ENCODE assay signal across 8 cellular contexts in the genomic region with DNA sequence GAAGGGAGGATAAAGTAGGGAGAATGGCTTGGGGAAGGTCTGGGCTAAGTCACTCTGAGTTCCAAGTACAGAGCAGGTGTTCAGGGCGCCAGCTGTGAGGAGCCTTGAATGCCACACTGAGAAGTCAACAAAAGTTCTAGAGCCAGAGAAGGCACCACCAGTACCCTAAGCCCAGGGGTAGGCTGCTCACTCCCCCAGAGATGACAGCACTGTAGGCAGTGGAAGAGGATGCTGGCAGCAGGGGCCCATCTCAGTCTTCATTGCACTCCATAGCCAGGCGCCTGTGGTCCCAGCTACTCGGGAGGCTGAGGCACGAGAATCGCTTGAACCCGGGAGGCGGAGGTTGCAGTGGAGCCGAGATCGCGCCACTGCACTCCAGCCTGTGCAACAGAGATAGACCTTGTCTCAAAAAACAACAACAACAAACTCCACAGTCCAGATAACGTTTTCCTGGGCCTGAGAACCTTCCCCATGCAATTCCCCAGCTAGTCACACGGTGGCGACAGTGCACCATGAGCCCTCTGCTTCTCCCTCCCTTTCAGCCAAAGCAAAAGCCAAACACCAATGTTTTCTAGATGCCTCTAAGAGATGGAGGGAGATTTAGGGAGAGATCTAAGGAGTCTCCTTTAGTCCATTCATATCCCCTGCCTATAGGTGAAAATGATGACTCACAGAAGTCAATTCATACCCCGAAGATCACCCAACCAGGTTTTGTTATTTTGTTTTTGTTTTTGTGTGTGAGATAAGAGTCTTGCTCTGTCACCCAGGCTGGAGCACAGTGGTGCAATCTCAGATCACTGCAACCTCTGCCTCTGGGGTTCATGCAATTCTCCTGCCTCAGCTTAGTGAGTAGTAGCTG. TPM values are rescaled to one million over a fixed set of nuclear protein-coding genes. Genes with fewer than 3 reads are reported as not detected.
DNase-seq lines count a peak whose midpoint lies in the region; FAIRE-seq and TF ChIP-seq lines count a peak whose summit lies in the region.

No MANE protein-coding gene starts in this region.

- H3K4me1 ChIP-seq in ovary (ENCODE audit: insufficient read depth) (peaks cover 18% of the 10 kb centered on the region), tibial nerve (peaks cover 0 to 41% (median 17%) of the 10 kb centered on the region in 4 donors)

- H3K36me3 ChIP-seq in ovary (no peaks in the 10 kb centered on the region), tibial nerve (no peaks in the 10 kb centered on the region)

- peak; percentile 67 for FAIRE-seq in frontal cortex (lab: Jason Lieb, UNC)

- H3K4me3 ChIP-seq in ovary (no peak overlapping the region), tibial nerve (no peak overlapping the region)

- H3K9me3 ChIP-seq in ovary (no peaks in the 10 kb centered on the region), tibial nerve (no peaks in the 10 kb centered on the region)

- TF ChIP-seq CTCF in ovary (IDR thresholded peaks at IDR 0.05) (peak; percentile 88 to 94 (median 90)), tibial nerve (IDR thresholded peaks at IDR 0.05) (peak; percentile 94 to 99 (median 96))

- TF ChIP-seq EP300 in ovary (IDR thresholded peaks at IDR 0.05) (no peak), tibial nerve (IDR thresholded peaks at IDR 0.05) (peak in 1 of 2 donors; percentile 58)

- H3K27ac ChIP-seq in ovary (no peak overlapping the region), tibial nerve (peak overlapping the region in 2 of 4 donors; percentile 42 to 81)

- no peaks in the 10 kb centered on the region for H3K27me3 ChIP-seq in ovary
- no peaks in the 10 kb centered on the region for H3K27me3 ChIP-seq in tibial nerve

- DNase-seq in NCI-H510A treated with DMSO at 0.1 percent for 48 hours (lab: John Stamatoyannopoulos, UW) (peak; percentile 30), NCI-H510A (lab: John Stamatoyannopoulos, UW) (no peak), LHCN-M2 (ENCODE audit: low read depth) (peak; percentile 66), SK-N-DZ (ENCODE audit: low spot score) (peak; percentile 74), frontal cortex (ENCODE audit: low spot score in 2 of 2) (peak; percentile 84 to 89), ovary (peak; percentile 60 to 88 (median 83)), tibial nerve (ENCODE audit: low spot score in 2 of 2) (peak; percentile 80 to 90)
- DNase-seq in activated naive CD4-positive, alpha-beta T cell treated with Interleukin-2 at 50 U/mL for 16 hours, result peak; percentile 81

- WGBS in ovary, 3 donors, result 13 to 14% (median 13%) methylated on average over 14 of the region's 14 CpGs
- 14 to 17% methylated on average over 13 of the region's 14 CpGs for WGBS in tibial nerve, 2 donors

- TF ChIP-seq POLR2A in ovary (IDR thresholded peaks at IDR 0.05) (no peak), tibial nerve (IDR thresholded peaks at IDR 0.05) (no peak)

- intact Hi-C loops in ovary (cut with DNase I), result loop anchor here (2.0 to 10.0 kb wide), 9 partner anchors 41 to 456 kb away; a partner anchor contains a TSS

RNA-seq across cellular contexts. Expression of a gene that starts 19.8 kb away (rescaled TPM):
- total RNA-seq in LHCN-M2 (2014; rRNA removed) (27.0 and 27.9 TPM in 2 replicates), frontal cortex (58.7 TPM), ovary (100 to 1,000 TPM in 1 of 7 donors, 10 to 100 TPM in 6; 25.6 to 110 (median 83.2) TPM), tibial nerve (10 to 100 TPM; 36.6 to 51.3 (median 40.7) TPM)
- polyA plus RNA-seq in LHCN-M2 (2012), result 12.2 TPM
- 0.19 and 0.31 TPM in 2 replicates for polyA plus RNA-seq in SK-N-DZ (2014; cell fraction: cytosol; rRNA removed)
- 0.20 and 0.31 TPM in 2 replicates for polyA plus RNA-seq in SK-N-DZ (2014; cell fraction: nucleus; rRNA removed)
- 10 to 100 TPM; 11.5 to 28.0 TPM for polyA plus RNA-seq in ovary

RNA-seq across cellular contexts. Expression of a gene that starts 27.1 kb away (rescaled TPM):
- total RNA-seq in LHCN-M2 (2014; rRNA removed) (29.3 and 56.0 TPM in 2 replicates), frontal cortex (1.2 TPM), ovary (10 to 100 TPM; 15.5 to 90.3 (median 39.9) TPM), tibial nerve (10 to 100 TPM in 2 of 4 donors, 1 to 10 TPM in 2; 3.3 to 60.8 (median 12.1) TPM)
- 9.0 TPM for polyA plus RNA-seq in LHCN-M2 (2012)
- 1.4 and 2.1 TPM in 2 replicates for polyA plus RNA-seq in SK-N-DZ (2014; cell fraction: cytosol; rRNA removed)
- polyA plus RNA-seq in SK-N-DZ (2014; cell fraction: nucleus; rRNA removed), result 1.8 and 2.0 TPM in 2 replicates
- 10 to 100 TPM in 1 of 2 donors, 1 to 10 TPM in 1; 2.7 to 13.1 TPM for polyA plus RNA-seq in ovary
